In the genomic region with DNA sequence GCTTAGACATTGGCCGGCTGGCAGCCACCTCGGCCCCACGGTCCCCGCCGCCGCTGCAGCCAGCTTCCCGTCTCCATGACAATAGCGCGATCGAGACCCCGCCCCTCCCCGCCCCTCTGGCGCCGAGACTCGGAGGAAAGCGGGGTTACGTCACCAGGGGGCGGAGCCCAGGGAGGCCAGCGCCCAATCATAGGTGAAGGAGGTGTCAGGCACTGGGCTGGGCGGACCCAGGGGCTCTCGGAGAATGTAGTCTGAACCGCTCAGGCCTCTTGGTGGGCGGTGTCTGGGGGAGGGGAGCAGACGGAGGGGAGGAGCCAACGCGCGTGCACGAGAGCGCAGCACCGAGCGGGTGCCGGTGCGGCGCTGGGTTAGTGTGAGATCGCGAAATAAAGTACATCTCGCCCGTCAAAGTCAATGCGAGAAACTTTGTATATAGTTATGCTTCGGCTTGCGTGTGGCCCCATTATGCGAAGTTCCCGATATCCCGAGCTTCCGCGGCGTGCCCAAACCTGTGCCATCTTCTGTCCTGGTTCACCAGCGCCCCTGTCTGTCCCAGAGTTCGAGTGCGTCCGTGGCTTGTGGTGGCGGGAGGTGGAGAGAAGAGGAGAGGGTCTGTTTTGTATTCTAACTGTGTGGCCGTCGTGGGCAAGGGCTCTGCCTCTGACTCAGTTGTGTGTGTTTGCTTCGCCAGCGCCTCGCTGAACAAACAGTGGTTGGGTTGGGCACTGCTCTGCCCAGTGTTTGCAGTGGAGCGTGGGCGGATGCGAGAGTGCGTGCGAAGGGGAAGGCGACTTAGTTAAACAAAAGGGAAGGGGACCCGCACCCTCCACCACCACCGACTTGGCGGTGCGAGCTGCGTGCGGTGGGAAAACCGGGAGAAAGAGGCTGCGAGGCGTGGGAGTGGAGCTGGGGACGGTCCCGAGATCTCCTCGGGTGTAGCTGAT, we compare ENCODE assay signal across 1 cellular context.
TF ChIP-seq lines count a peak whose summit lies in the region.

No MANE protein-coding gene starts in this region.

TF ChIP-seq in Ishikawa, 13 proteins besides CTCF, POLR2A, EP300 and RAD21 (continued from another document):
- TF ChIP-seq MAX (IDR thresholded peaks at IDR 0.05) = 0 out of 2 replicates have a peak, but pooled peaks have one; percentile 4
